ENCODE assay signal across 18 cellular contexts in genomic region chr4:38166082-38166481, GRCh38.
DNase-seq lines count a peak whose midpoint lies in the region; ATAC-seq and TF ChIP-seq lines count a peak whose summit lies in the region.
"Had no signal": no experiment of that assay in that cellular context is flagged by ENCODE, and none has a peak within 500 bp of the region (broad histone marks: within the 10 kb centered on the region; RNA-seq: fewer than 3 reads in every experiment).

No MANE protein-coding gene starts in this region.

- 0 out of 2 replicates have a peak overlapping the region, but pooled peaks have one; percentile 22 for H3K27ac ChIP-seq in HL-60 (replicated peaks)
- H3K27ac ChIP-seq: coronary artery, ovary, SJCRH30, stomach, VCaP had no signal

- H3K27me3 ChIP-seq in HL-60 (ENCODE audit: insufficient read depth, poor library complexity, severe bottlenecking): no peaks in the 10 kb centered on the region
- H3K27me3 ChIP-seq: ovary, SJCRH30, stomach had no signal

- no peaks in the 10 kb centered on the region for H3K36me3 Mint-ChIP-seq in central memory CD8-positive, alpha-beta T cell (ENCODE audit: insufficient read depth)
- no peaks in the 10 kb centered on the region for H3K36me3 Mint-ChIP-seq in nephron (ENCODE audit: low read depth)

- H3K27ac Mint-ChIP-seq in central memory CD8-positive, alpha-beta T cell (ENCODE audit: low read depth): peak overlapping the region; percentile 16
- peak overlapping the region; percentile 83 to 95 (median 90) for H3K27ac Mint-ChIP-seq in nephron
- H3K27ac Mint-ChIP-seq: CD4-positive, alpha-beta T cell had no signal

- no peak overlapping the region for H3K4me3 Mint-ChIP-seq in central memory CD8-positive, alpha-beta T cell
- H3K4me3 Mint-ChIP-seq in nephron: no peak overlapping the region
- H3K4me3 Mint-ChIP-seq: CD4-positive, alpha-beta T cell had no signal

- no peaks in the 10 kb centered on the region for H3K27me3 Mint-ChIP-seq in central memory CD8-positive, alpha-beta T cell
- H3K27me3 Mint-ChIP-seq in nephron (ENCODE audit: low read depth): no peaks in the 10 kb centered on the region
- H3K27me3 Mint-ChIP-seq: CD4-positive, alpha-beta T cell had no signal

- no peak overlapping the region for H3K4me3 ChIP-seq in HL-60 (replicated peaks; ENCODE audit: insufficient read depth, low read length)
- H3K4me3 ChIP-seq: coronary artery, ovary, SJCRH30, stomach had no signal

- DNase-seq in HL-60 (ENCODE audit: low read depth in 1 of 2, low spot score in 1 of 2) (peak; percentile 72 to 91), NOMO-1 treated with dmso at 0.1 percent for 144 hours (lab: John Stamatoyannopoulos, UW; ENCODE audit: unreplicated experiment) (peak; percentile 85), NCI-H2029 (lab: John Stamatoyannopoulos, UW) (no peak)
- DNase-seq in central memory CD8-positive, alpha-beta T cell (ENCODE audit: low spot score in 2 of 2): no peak
- DNase-seq: activated CD8-positive, alpha-beta memory T cell treated with anti-CD3 and anti-CD28 coated beads, Interleukin-2, amount 50 U/mL, for 48 hours; CD4-positive, alpha-beta T cell; midbrain; NCI-H1694; NCI-H748 treated with DMSO at 0.1 percent for 48 hours; ovary; SJCRH30; small intestine; stomach had no signal

- TF ChIP-seq CTCF in HL-60 (IDR thresholded peaks at IDR 0.05; ENCODE audit: insufficient read depth, low read length): peak; percentile 17
- no peak for TF ChIP-seq CTCF in nephron (IDR thresholded peaks at IDR 0.05; ENCODE audit: unreplicated experiment in 3 of 3)

- peaks cover 8% of the 10 kb centered on the region for H3K4me1 Mint-ChIP-seq in central memory CD8-positive, alpha-beta T cell
- H3K4me1 Mint-ChIP-seq in nephron: peaks cover 67% of the 10 kb centered on the region

- H3K9me3 Mint-ChIP-seq in central memory CD8-positive, alpha-beta T cell: no peaks in the 10 kb centered on the region
- peaks cover 13% of the 10 kb centered on the region for H3K9me3 Mint-ChIP-seq in nephron
- H3K9me3 Mint-ChIP-seq: CD4-positive, alpha-beta T cell had no signal

- no peak for ATAC-seq in central memory CD8-positive, alpha-beta T cell (replicated peaks; ENCODE audit: extremely low read depth, poor library complexity, severe bottlenecking)
- no peak for ATAC-seq in GM21360 (IDR thresholded peaks at IDR 0.05; ENCODE audit: unreplicated experiment)
- ATAC-seq in HG03432 (IDR thresholded peaks at IDR 0.05; ENCODE audit: unreplicated experiment): no peak

Comparison
In these comparisons a context has a peak if more than half of its experiments do, and no peak if none do; other contexts are left out.
1. DNase-seq: peak in HL-60 (2 of 2) and NOMO-1 treated with dmso at 0.1 percent for 144 hours (single experiment); none in central memory CD8-positive, alpha-beta T cell (0 of 2) and NCI-H2029 (single experiment).